Comparison of ENCODE assay signal across 9 cellular contexts in genomic region chr5:14665949-14666741, GRCh38. TPM values are rescaled to one million over a fixed set of nuclear protein-coding genes. Genes with fewer than 3 reads are reported as not detected.
A peak's percentile ranks its signal among the peaks of the same experiment; 100 is the strongest.
DNase-seq lines count a peak whose midpoint lies in the region; ATAC-seq and TF ChIP-seq lines count a peak whose summit lies in the region.
"Had no signal": no experiment of that assay in that cellular context is flagged by ENCODE, and none has a peak within 500 bp of the region (broad histone marks: within the 10 kb centered on the region; RNA-seq: fewer than 3 reads in every experiment).

No MANE protein-coding gene starts in this region.

- H3K36me3 Mint-ChIP-seq in activated T-helper 2 cell treated with anti-CD3 and anti-CD28 coated beads, Interferon-gamma antibody, Interleukin-2, Interleukin-4, amounts not matched to agents 10 μg/mL and 5 μg/mL and 100 μg/mL, durations not matched to agents 14 hours and 24 hours and 36 hours (ENCODE audit: low read depth), result peaks cover 57% of the 10 kb centered on the region

- H3K9me3 ChIP-seq in left ventricle myocardium inferior (replicated peaks), result no peaks in the 10 kb centered on the region
- no peaks in the 10 kb centered on the region for H3K9me3 ChIP-seq in hepatocyte (ENCODE audit: low read depth)
- H3K9me3 ChIP-seq: thyroid gland had no signal

- H3K4me1 ChIP-seq in left ventricle myocardium inferior (peaks cover 78% of the 10 kb centered on the region), hepatocyte (ENCODE audit: insufficient read depth) (peaks cover 27% of the 10 kb centered on the region)

- no peak overlapping the region for H2AFZ ChIP-seq in hepatocyte

- TF ChIP-seq CTCF in left ventricle myocardium inferior (IDR thresholded peaks at IDR 0.05; ENCODE audit: borderline replicate concordance) (peak; percentile 41), hepatocyte (IDR thresholded peaks at IDR 0.05; ENCODE audit: poor library complexity) (no peak)

- whole genome bisulfite sequencing in hepatocyte (ENCODE audit: low lambda C conversion rate, missing lambda C conversion rate), result 53% methylated on average over 9 of the region's 9 CpGs

- intact Hi-C loops in left ventricle myocardium inferior (cut with micrococcal nuclease) (no loop called here), Right ventricle myocardium inferior (cut with DNase I) (loop anchor here (5.0 kb wide), 1 partner anchor 346 kb away; no protein-coding TSS in a partner anchor)
- intact Hi-C loops in activated T-helper 2 cell treated with anti-CD3 and anti-CD28 coated beads, Interferon-gamma antibody, Interleukin-2, Interleukin-4, amounts not matched to agents 10 μg/mL and 5 μg/mL and 100 μg/mL, durations not matched to agents 14 hours and 24 hours and 36 hours (cut with micrococcal nuclease), result loop anchor here (2.0 to 10.0 kb wide), 4 partner anchors 143 to 521 kb away; partner anchors contain the start of genes ANKH and TRIO

- no peaks in the 10 kb centered on the region for H3K9me2 ChIP-seq in hepatocyte (replicated peaks; ENCODE audit: insufficient read depth)

- peak overlapping the region; percentile 86 for H3K4me2 ChIP-seq in hepatocyte

- H3K27ac Mint-ChIP-seq in activated T-helper 2 cell treated with anti-CD3 and anti-CD28 coated beads, Interferon-gamma antibody, Interleukin-2, Interleukin-4, amounts not matched to agents 10 μg/mL and 5 μg/mL and 100 μg/mL, durations not matched to agents 14 hours and 24 hours and 36 hours, result peak overlapping the region; percentile 80

- H3K4me3 Mint-ChIP-seq in activated T-helper 2 cell treated with anti-CD3 and anti-CD28 coated beads, Interferon-gamma antibody, Interleukin-2, Interleukin-4, amounts not matched to agents 10 μg/mL and 5 μg/mL and 100 μg/mL, durations not matched to agents 14 hours and 24 hours and 36 hours (ENCODE audit: low read depth), result peak overlapping the region; percentile 93

- H3K36me3 ChIP-seq in left ventricle myocardium inferior (no peaks in the 10 kb centered on the region), hepatocyte (replicated peaks; ENCODE audit: insufficient read depth, low read depth) (no peaks in the 10 kb centered on the region)
- H3K36me3 ChIP-seq: thyroid gland had no signal

- no peak for ATAC-seq in Right ventricle myocardium inferior
- ATAC-seq in HG02623 (IDR thresholded peaks at IDR 0.05; ENCODE audit: unreplicated experiment), result peak; percentile 32

- H3K4me1 Mint-ChIP-seq in activated T-helper 2 cell treated with anti-CD3 and anti-CD28 coated beads, Interferon-gamma antibody, Interleukin-2, Interleukin-4, amounts not matched to agents 10 μg/mL and 5 μg/mL and 100 μg/mL, durations not matched to agents 14 hours and 24 hours and 36 hours (ENCODE audit: low read depth), result peaks cover 52% of the 10 kb centered on the region

- H3K4me3 ChIP-seq in left ventricle myocardium inferior, result peak overlapping the region; percentile 79
- peak overlapping the region; percentile 81 for H3K4me3 ChIP-seq in hepatocyte

- no peaks in the 10 kb centered on the region for H3K9me3 Mint-ChIP-seq in activated T-helper 2 cell treated with anti-CD3 and anti-CD28 coated beads, Interferon-gamma antibody, Interleukin-2, Interleukin-4, amounts not matched to agents 10 μg/mL and 5 μg/mL and 100 μg/mL, durations not matched to agents 14 hours and 24 hours and 36 hours

- DNase-seq in left ventricle myocardium inferior, result no peak
- DNase-seq in Right ventricle myocardium inferior (ENCODE audit: missing footprints), result no peak
- DNase-seq in NCI-H510A treated with DMSO at 0.1 percent for 48 hours (lab: John Stamatoyannopoulos, UW), result peak; percentile 13
- peak; percentile 26 for DNase-seq in activated T-helper 2 cell treated with anti-CD3 and anti-CD28 coated beads, Interferon-gamma antibody, Interleukin-2, Interleukin-4, amounts not matched to agents 10 μg/mL and 5 μg/mL and 100 μg/mL, durations not matched to agents 14 hours and 24 hours and 36 hours (ENCODE audit: low spot score)
- peak; percentile 49 for DNase-seq in hepatocyte (ENCODE audit: low spot score)
- DNase-seq in stimulated activated CD4-positive, alpha-beta T cell treated with anti-CD3 and anti-CD28 coated beads, Interleukin-2, amount 100 ng/mL, for 24 hours, result peak; percentile 58 to 63
- DNase-seq in mucosa of gallbladder (ENCODE audit: low spot score), result no peak

- H4K20me1 ChIP-seq in hepatocyte (ENCODE audit: insufficient read depth, poor library complexity, severe bottlenecking), result peaks cover 43% of the 10 kb centered on the region

- H3K27ac ChIP-seq in left ventricle myocardium inferior (replicated peaks), result peak overlapping the region; percentile 96
- H3K27ac ChIP-seq in hepatocyte, result peak overlapping the region; percentile 91

- H3K27me3 ChIP-seq in left ventricle myocardium inferior (ENCODE audit: low read depth), result no peaks in the 10 kb centered on the region
- no peaks in the 10 kb centered on the region for H3K27me3 ChIP-seq in hepatocyte
- H3K27me3 ChIP-seq: thyroid gland had no signal

- peaks cover 69% of the 10 kb centered on the region for H3K79me2 ChIP-seq in hepatocyte

- no peaks in the 10 kb centered on the region for H3K27me3 Mint-ChIP-seq in activated T-helper 2 cell treated with anti-CD3 and anti-CD28 coated beads, Interferon-gamma antibody, Interleukin-2, Interleukin-4, amounts not matched to agents 10 μg/mL and 5 μg/mL and 100 μg/mL, durations not matched to agents 14 hours and 24 hours and 36 hours (ENCODE audit: low read depth)

RNA-seq across cellular contexts. Expression of gene OTULIN, which starts 1.6 kb away (rescaled TPM):
- total RNA-seq in left ventricle myocardium inferior (22.7 TPM), Right ventricle myocardium inferior (22.4 TPM), hepatocyte (23.9 and 45.2 TPM in 2 replicates), mucosa of gallbladder (33.6 TPM)
- total RNA-seq in activated T-helper 2 cell treated with anti-CD3 and anti-CD28 coated beads, Interferon-gamma antibody, Interleukin-2, Interleukin-4, amounts not matched to agents 10 μg/mL and 5 μg/mL and 100 μg/mL, durations not matched to agents 14 hours and 24 hours and 36 hours, result 59.4 and 62.1 TPM in 2 replicates
- polyA plus RNA-seq in hepatocyte, result 21.0 and 22.8 TPM in 2 replicates

Comparison
In these comparisons a context has a peak if more than half of its experiments do, and no peak if none do; other contexts are left out.
1. DNase-seq: peak in NCI-H510A treated with DMSO at 0.1 percent for 48 hours (single experiment), activated T-helper 2 cell treated with anti-CD3 and anti-CD28 coated beads, Interferon-gamma antibody, Interleukin-2, Interleukin-4, amounts not matched to agents 10 μg/mL and 5 μg/mL and 100 μg/mL, durations not matched to agents 14 hours and 24 hours and 36 hours (single experiment), hepatocyte (single experiment) and stimulated activated CD4-positive, alpha-beta T cell treated with anti-CD3 and anti-CD28 coated beads, Interleukin-2, amount 100 ng/mL, for 24 hours (2 of 2); none in left ventricle myocardium inferior (single experiment), Right ventricle myocardium inferior (single experiment) and mucosa of gallbladder (single experiment).